ENCODE assay signal across 8 cellular contexts in genomic region chr2:212538156-212539144, GRCh38. TPM values are rescaled to one million over a fixed set of nuclear protein-coding genes. Genes with fewer than 3 reads are reported as not detected.
A peak's percentile ranks its signal among the peaks of the same experiment; 100 is the strongest.
DNase-seq lines count a peak whose midpoint lies in the region; ATAC-seq and TF ChIP-seq lines count a peak whose summit lies in the region.

ERBB4 (minus strand) TSS chr2:212538802; CDS start chr2:212538530, 272 bp downstream.

- H3K9me3 ChIP-seq in adipocyte (ENCODE audit: control insufficient read depth, low read length), result no peaks in the 10 kb centered on the region
- H3K9me3 ChIP-seq in iPS DF 6.9 (ENCODE audit: control insufficient read depth, insufficient read depth, low read length), result no peaks in the 10 kb centered on the region

- no peaks in the 10 kb centered on the region for H3K36me3 ChIP-seq in H7 (replicated peaks; ENCODE audit: control insufficient read depth, insufficient read depth, low read length)
- H3K36me3 ChIP-seq in adipocyte (ENCODE audit: control insufficient read depth, insufficient read depth, low read length, severe bottlenecking), result no peaks in the 10 kb centered on the region
- H3K36me3 ChIP-seq in iPS DF 6.9 (ENCODE audit: control insufficient read depth, insufficient read depth, low read length), result no peaks in the 10 kb centered on the region

- WGBS in iPS DF 6.9 (ENCODE audit: insufficient coverage, insufficient read length), result no CpG with 5 or more reads among the region's 82 CpGs

- intact Hi-C loops in sciatic nerve (cut with DNase I), result no loop called here

- peak; percentile 55 for ATAC-seq in sciatic nerve

- H3K4me3 ChIP-seq in AG09309 (ENCODE audit: control insufficient read depth, low read depth, low read length) (peak within 1 kb of the TSS; percentile 46), H7 (ENCODE audit: insufficient read depth, low read depth, low read length) (peak within 1 kb of the TSS; percentile 65), adipocyte (ENCODE audit: low read length) (peak within 1 kb of the TSS; percentile 86), iPS DF 6.9 (ENCODE audit: low read length) (peak within 1 kb of the TSS; percentile 89)

- TF ChIP-seq CTCF in AG09309 (IDR thresholded peaks at IDR 0.05; ENCODE audit: control insufficient read depth, insufficient read depth, low read depth, low read length, missing control alignments), result no peak

- peaks cover 10% of the 10 kb centered on the region for H3K4me1 ChIP-seq in adipocyte (ENCODE audit: control insufficient read depth, insufficient read depth, low read length)
- no peaks in the 10 kb centered on the region for H3K4me1 ChIP-seq in iPS DF 6.9 (ENCODE audit: control insufficient read depth, insufficient read depth, low read length)

- peak within 1 kb of the TSS; percentile 39 for H3K9ac ChIP-seq in adipocyte (ENCODE audit: low read length)

- H3K27me3 ChIP-seq in H7 (ENCODE audit: control insufficient read depth, insufficient read depth, low read length) (peaks cover 51% of the 10 kb centered on the region), adipocyte (replicated peaks; ENCODE audit: control insufficient read depth, insufficient read depth, low read length) (peaks cover 6% of the 10 kb centered on the region), iPS DF 6.9 (ENCODE audit: control insufficient read depth, insufficient read depth, low read length) (peaks cover 25% of the 10 kb centered on the region)

- H3K27ac ChIP-seq in iPS DF 6.9 (ENCODE audit: low read length), result no peak within 1 kb of the TSS

- no peak for DNase-seq in AG09309 (ENCODE audit: low read depth)
- peak; percentile 42 for DNase-seq in H7
- DNase-seq in adipocyte (ENCODE audit: low read depth), result peak; percentile 51
- DNase-seq in iPS DF 6.9 (ENCODE audit: low read depth, low spot score), result no peak
- DNase-seq in sciatic nerve (ENCODE audit: low spot score), result peak; percentile 67
- DNase-seq in GF-D8 (lab: John Stamatoyannopoulos, UW), result no peak
- no peak for DNase-seq in globus pallidus (ENCODE audit: low spot score)
- DNase-seq in NCI-H1105 (lab: John Stamatoyannopoulos, UW), result no peak

RNA-seq across cellular contexts. Expression of gene ERBB4, which starts in this region (rescaled TPM):
- total RNA-seq in H7 (2014; rRNA removed; shearing (Covaris generic)), result 0.78 and 5.7 TPM in 2 replicates
- 19.7 TPM for total RNA-seq in sciatic nerve

Comparison
In these comparisons a context has a peak if more than half of its experiments do, and no peak if none do; other contexts are left out.
1. DNase-seq: peak in H7 (single experiment), adipocyte (single experiment) and sciatic nerve (single experiment); none in AG09309 (single experiment), iPS DF 6.9 (single experiment), GF-D8 (single experiment), globus pallidus (single experiment) and NCI-H1105 (single experiment).
2. Peak in every context shown above with its lines, with median percentiles within 50 percentile points of each other: H3K4me3 ChIP-seq.